ENCODE assay signal across 27 cellular contexts in the genomic region with DNA sequence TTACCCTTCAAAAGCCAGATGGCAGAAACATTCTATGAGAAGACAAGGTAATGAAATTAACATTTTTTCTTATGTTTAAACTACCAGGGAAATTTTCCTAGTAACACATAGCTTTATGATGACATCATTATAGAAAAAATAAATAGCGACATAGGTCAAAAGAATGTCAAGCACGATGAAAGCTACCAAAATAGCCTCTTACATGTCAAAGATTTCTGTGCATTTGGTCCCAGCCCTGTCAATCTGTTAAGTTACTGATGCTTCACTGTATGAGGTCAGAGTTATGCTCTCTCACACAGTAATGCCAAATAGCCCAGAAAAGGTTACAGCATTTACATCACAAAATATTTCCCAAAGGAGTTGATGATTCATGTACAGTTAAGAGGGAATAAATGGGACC.
A peak's percentile ranks its signal among the peaks of the same experiment; 100 is the strongest.
DNase-seq lines count a peak whose midpoint lies in the region; ATAC-seq and TF ChIP-seq lines count a peak whose summit lies in the region.
"Had no signal": no experiment of that assay in that cellular context is flagged by ENCODE, and none has a peak within 500 bp of the region (broad histone marks: within the 10 kb centered on the region; RNA-seq: fewer than 3 reads in every experiment).

No MANE protein-coding gene starts in this region.

- no peak overlapping the region for H4K8ac ChIP-seq in mesendoderm (ENCODE audit: low read depth, low read length)

- peaks cover 12% of the 10 kb centered on the region for H3K4me1 Mint-ChIP-seq in chondrocyte (ENCODE audit: low read depth)
- H3K4me1 Mint-ChIP-seq: activated naive CD4-positive, alpha-beta T cell treated with anti-CD3 and anti-CD28 coated beads, Interleukin-2, amount 50 U/mL, for 24 hours; central memory CD8-positive, alpha-beta T cell; neural crest cell had no signal

- no peak overlapping the region for H3K4me3 Mint-ChIP-seq in chondrocyte (ENCODE audit: unreplicated experiment)
- H3K4me3 Mint-ChIP-seq: activated CD8-positive, alpha-beta T cell treated with anti-CD3 and anti-CD28 coated beads for 36 hours; activated naive CD4-positive, alpha-beta T cell treated with anti-CD3 and anti-CD28 coated beads, Interleukin-2, amount 50 U/mL, for 24 hours; central memory CD8-positive, alpha-beta T cell; neural crest cell had no signal

- no peak overlapping the region for H2AK5ac ChIP-seq in mesendoderm (ENCODE audit: low read length)

- no peak overlapping the region for H2BK15ac ChIP-seq in mesendoderm (replicated peaks; ENCODE audit: low read depth)

- H3K79me1 ChIP-seq in mesendoderm (ENCODE audit: low read length): no peaks in the 10 kb centered on the region

- H2BK120ac ChIP-seq in mesendoderm (ENCODE audit: low read depth, low read length): no peak overlapping the region

- H3K79me2 ChIP-seq in mesendoderm (ENCODE audit: control insufficient read depth, insufficient read depth, low read length): no peaks in the 10 kb centered on the region
- H3K79me2 ChIP-seq: parathyroid adenoma had no signal

- no peak overlapping the region for H3K18ac ChIP-seq in mesendoderm (ENCODE audit: low read length)

- TF ChIP-seq CTCF in chondrocyte (IDR thresholded peaks at IDR 0.05) (no peak), upper lobe of right lung (IDR thresholded peaks at IDR 0.05) (no peak)

- DNase-seq in H4 (ENCODE audit: low spot score) (peak; percentile 37), NCI-H226 (peak; percentile 20), chondrocyte (ENCODE audit: low spot score) (no peak), mesendoderm (peak; percentile 27), upper lobe of right lung (no peak), UCSD-AML1 (lab: John Stamatoyannopoulos, UW; ENCODE audit: unreplicated experiment) (no peak), KG1 (lab: John Stamatoyannopoulos, UW) (no peak), NCI-H774 (lab: John Stamatoyannopoulos, UW) (no peak)
- DNase-seq: activated CD4-positive, alpha-beta T cell treated with anti-CD3 and anti-CD28 coated beads for 1 hour; activated CD8-positive, alpha-beta T cell treated with anti-CD3 and anti-CD28 coated beads for 36 hours; amygdala; DND-41; dorsolateral prefrontal cortex; glutamatergic neuron; NCI-H1092; NCI-H1694 treated with DMSO at 0.1 percent for 48 hours; NCI-H2171; NCI-H526 treated with DMSO at 0.1 percent for 48 hours; right cardiac atrium; stimulated activated CD4-positive, alpha-beta T cell treated with anti-CD3 and anti-CD28 coated beads, Interleukin-4, amount 100 ng/mL, for 1 hour had no signal

- WGBS in mesendoderm (ENCODE audit: extremely low coverage, insufficient coverage, low lambda C conversion rate): no CpG with 5 or more reads among the region's 2 CpGs

- no peaks in the 10 kb centered on the region for H3K9me3 ChIP-seq in upper lobe of right lung
- H3K9me3 ChIP-seq: BLaER1 had no signal

- H3K9ac ChIP-seq in mesendoderm (ENCODE audit: low read length): no peak overlapping the region
- H3K9ac ChIP-seq: BLaER1, parathyroid adenoma had no signal

- H3K27me3 ChIP-seq in mesendoderm (ENCODE audit: insufficient read depth, low read length, poor library complexity) (no peaks in the 10 kb centered on the region), upper lobe of right lung (no peaks in the 10 kb centered on the region)
- H3K27me3 ChIP-seq: BLaER1 had no signal

- H3K27ac Mint-ChIP-seq in chondrocyte (ENCODE audit: unreplicated experiment): peak overlapping the region; percentile 30
- H3K27ac Mint-ChIP-seq: activated CD8-positive, alpha-beta T cell treated with anti-CD3 and anti-CD28 coated beads for 36 hours; activated naive CD4-positive, alpha-beta T cell treated with anti-CD3 and anti-CD28 coated beads, Interleukin-2, amount 50 U/mL, for 24 hours; activated T-helper 2 cell treated with anti-CD3 and anti-CD28 coated beads, Interferon-gamma antibody, Interleukin-2, Interleukin-4, amounts not matched to agents 10 μg/mL and 5 μg/mL and 100 μg/mL, durations not matched to agents 14 hours and 24 hours and 36 hours had no signal

- intact Hi-C loops in upper lobe of right lung (cut with DNase I): no loop called here

- H4K5ac ChIP-seq in mesendoderm (ENCODE audit: low read length): no peak overlapping the region

- H3K23ac ChIP-seq in mesendoderm (ENCODE audit: low read length): no peak overlapping the region

- no peak overlapping the region for H3K4me2 ChIP-seq in mesendoderm (ENCODE audit: low read length)
- H3K4me2 ChIP-seq: BLaER1 had no signal

- H3K9me3 Mint-ChIP-seq in chondrocyte (ENCODE audit: low read depth): no peaks in the 10 kb centered on the region
- H3K9me3 Mint-ChIP-seq: activated naive CD4-positive, alpha-beta T cell treated with anti-CD3 and anti-CD28 coated beads, Interleukin-2, amount 50 U/mL, for 24 hours; activated T-helper 2 cell treated with anti-CD3 and anti-CD28 coated beads, Interferon-gamma antibody, Interleukin-2, Interleukin-4, amounts not matched to agents 10 μg/mL and 5 μg/mL and 100 μg/mL, durations not matched to agents 14 hours and 24 hours and 36 hours; neural crest cell had no signal

- H3K56ac ChIP-seq in mesendoderm (ENCODE audit: low read length): no peak overlapping the region

- no peak for ATAC-seq in upper lobe of right lung
- ATAC-seq: activated CD8-positive, alpha-beta T cell treated with anti-CD3 and anti-CD28 coated beads for 36 hours; right cardiac atrium had no signal

- H3K4me1 ChIP-seq in mesendoderm (ENCODE audit: control insufficient read depth, low read depth, low read length) (no peaks in the 10 kb centered on the region), upper lobe of right lung (no peaks in the 10 kb centered on the region)
- H3K4me1 ChIP-seq: BLaER1, parathyroid adenoma had no signal

- H3K27ac ChIP-seq in mesendoderm (ENCODE audit: low read depth, low read length) (no peak overlapping the region), upper lobe of right lung (no peak overlapping the region)
- H3K27ac ChIP-seq: BLaER1, dorsolateral prefrontal cortex, parathyroid adenoma had no signal

- H3K4me3 ChIP-seq in mesendoderm (ENCODE audit: low read length) (no peak overlapping the region), upper lobe of right lung (no peak overlapping the region)
- H3K4me3 ChIP-seq: BLaER1, dorsolateral prefrontal cortex, lung had no signal

- H2BK5ac ChIP-seq in mesendoderm (ENCODE audit: low read length): no peak overlapping the region

- H3K36me3 Mint-ChIP-seq in chondrocyte (ENCODE audit: low read depth): no peaks in the 10 kb centered on the region
- H3K36me3 Mint-ChIP-seq: activated naive CD4-positive, alpha-beta T cell treated with anti-CD3 and anti-CD28 coated beads, Interleukin-2, amount 50 U/mL, for 24 hours had no signal

- H3K27me3 Mint-ChIP-seq in chondrocyte (ENCODE audit: low read depth): no peaks in the 10 kb centered on the region
- H3K27me3 Mint-ChIP-seq: activated CD8-positive, alpha-beta T cell treated with anti-CD3 and anti-CD28 coated beads for 36 hours; activated naive CD4-positive, alpha-beta T cell treated with anti-CD3 and anti-CD28 coated beads, Interleukin-2, amount 50 U/mL, for 24 hours; central memory CD8-positive, alpha-beta T cell had no signal

- H3K36me3 ChIP-seq in mesendoderm (ENCODE audit: control insufficient read depth, insufficient read depth, low read length): no peaks in the 10 kb centered on the region
- no peaks in the 10 kb centered on the region for H3K36me3 ChIP-seq in upper lobe of right lung
- H3K36me3 ChIP-seq: BLaER1 had no signal

- H3K4ac ChIP-seq in mesendoderm (ENCODE audit: low read depth, low read length): no peak overlapping the region

Comparison
In these comparisons a context has a peak if more than half of its experiments do, and no peak if none do; other contexts are left out.
1. DNase-seq: peak in H4 (single experiment), NCI-H226 (single experiment) and mesendoderm (single experiment); none in chondrocyte (single experiment), upper lobe of right lung (single experiment), UCSD-AML1 (single experiment), KG1 (single experiment) and NCI-H774 (single experiment).